13 cellular contexts compared by ENCODE assay signal in the genomic region with DNA sequence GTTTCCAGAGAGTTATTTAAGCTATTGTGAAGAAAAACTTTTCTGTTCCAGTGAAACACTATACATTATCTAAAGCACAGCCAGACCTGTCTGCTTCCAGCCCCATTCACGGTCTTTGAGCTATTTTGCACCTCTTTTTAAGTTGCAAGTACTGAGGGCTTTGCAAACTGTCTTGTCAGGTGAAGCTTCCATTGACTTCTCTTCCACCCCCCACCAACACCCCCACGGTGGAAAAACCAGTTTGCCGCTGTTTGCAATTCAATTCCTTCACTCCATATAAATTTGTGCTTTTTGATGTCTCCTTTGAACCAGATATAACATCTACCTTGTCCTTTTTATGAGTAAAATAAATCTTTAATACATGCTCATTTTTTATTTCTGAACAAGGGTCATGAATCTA. TPM values are rescaled to one million over a fixed set of nuclear protein-coding genes. Genes with fewer than 3 reads are reported as not detected.
A peak's percentile ranks its signal among the peaks of the same experiment; 100 is the strongest.
DNase-seq lines count a peak whose midpoint lies in the region; ATAC-seq lines count a peak whose summit lies in the region.
"Had no signal": no experiment of that assay in that cellular context is flagged by ENCODE, and none has a peak within 500 bp of the region (broad histone marks: within the 10 kb centered on the region; RNA-seq: fewer than 3 reads in every experiment).

No MANE protein-coding gene starts in this region.

- peaks cover 23% of the 10 kb centered on the region for H3K4me1 ChIP-seq in SJSA1 (replicated peaks)
- H3K4me1 ChIP-seq in iPS-15b (ENCODE audit: control insufficient read depth, insufficient read depth, low read length) = peaks cover 11% of the 10 kb centered on the region
- peaks cover 2 to 5% of the 10 kb centered on the region in 2 donors for H3K4me1 ChIP-seq in neuronal stem cell (ENCODE audit: control insufficient read depth in 2 of 2, insufficient read depth in 1 of 2, low read depth in 1 of 2, low read length in 2 of 2)
- H3K4me1 ChIP-seq: foreskin keratinocyte had no signal

- H3K4ac ChIP-seq in neuronal stem cell (ENCODE audit: low read length) = no peak overlapping the region

- no peak for DNase-seq in activated CD4-positive, alpha-beta memory T cell treated with anti-CD3 and anti-CD28 coated beads for 36 hours
- no peak for DNase-seq in activated CD4-positive, alpha-beta memory T cell treated with anti-CD3 and anti-CD28 coated beads, Interleukin-2, amount 10 ng/mL, durations not matched to agents 7 days and 5 days
- DNase-seq in SJSA1 (ENCODE audit: low read depth in 1 of 2, low spot score in 2 of 2) (no peak), retina (peak; percentile 13), NCI-H69 (lab: John Stamatoyannopoulos, UW) (no peak), neuronal stem cell (ENCODE audit: low spot score) (no peak)
- DNase-seq: activated CD8-positive, alpha-beta memory T cell treated with anti-CD3 and anti-CD28 coated beads, Interleukin-2, amount 50 U/mL, for 4 hours; NCI-H1694 had no signal

- no peak overlapping the region for H2BK5ac ChIP-seq in neuronal stem cell (ENCODE audit: low read length)

- H3K9ac ChIP-seq in iPS-15b (ENCODE audit: low read depth, low read length) (no peak overlapping the region), neuronal stem cell (ENCODE audit: low read depth, low read length, poor library complexity) (no peak overlapping the region)
- H3K9ac ChIP-seq: KMS-11 had no signal

- no peak overlapping the region for H2BK120ac ChIP-seq in neuronal stem cell (ENCODE audit: low read depth, low read length)

- H3K27ac ChIP-seq in SJSA1 = peak overlapping the region; percentile 88
- H3K27ac ChIP-seq in neuronal stem cell (replicated peaks; ENCODE audit: low read length) = no peak overlapping the region
- H3K27ac ChIP-seq: foreskin keratinocyte, KMS-11 had no signal

- no peak overlapping the region for H3K14ac ChIP-seq in neuronal stem cell (ENCODE audit: low read length)

- POLR2A ChIA-PET in activated CD4-positive, alpha-beta memory T cell treated with anti-CD3 and anti-CD28 coated beads for 36 hours (lab: Charles Lee) = no interaction called here
- POLR2A ChIA-PET in activated CD4-positive, alpha-beta memory T cell treated with anti-CD3 and anti-CD28 coated beads, Interleukin-2, amount 10 ng/mL, durations not matched to agents 7 days and 5 days (lab: Charles Lee) = no interaction called here

- no CpG with 5 or more reads among the region's 3 CpGs for WGBS in neuronal stem cell (ENCODE audit: extremely low coverage in 2 of 2, insufficient read length in 2 of 2, insufficient replicate concordance in 1 of 2), 2 donors

- CTCF ChIA-PET in activated CD4-positive, alpha-beta memory T cell treated with anti-CD3 and anti-CD28 coated beads for 36 hours (lab: Charles Lee) = interaction anchor here (0.6 to 2.7 kb wide), 4 partner anchors 35 to 324 kb away, joined by 3 to 15 read pairs (median 6); no protein-coding TSS in a partner anchor
- CTCF ChIA-PET in activated CD4-positive, alpha-beta memory T cell treated with anti-CD3 and anti-CD28 coated beads, Interleukin-2, amount 10 ng/mL, durations not matched to agents 7 days and 5 days (lab: Charles Lee) = interaction anchor here (0.7 to 3.3 kb wide), 7 partner anchors 11 to 342 kb away, joined by 3 to 11 read pairs (median 5); no protein-coding TSS in a partner anchor

- intact Hi-C loops in activated CD4-positive, alpha-beta memory T cell treated with anti-CD3 and anti-CD28 coated beads for 36 hours (cut with micrococcal nuclease) = loop anchor here (5.0 kb wide), 1 partner anchor 309 kb away; no protein-coding TSS in a partner anchor

- H3K27me3 Mint-ChIP-seq in activated CD4-positive, alpha-beta memory T cell treated with anti-CD3 and anti-CD28 coated beads for 36 hours = peaks cover 34% of the 10 kb centered on the region
- H3K27me3 Mint-ChIP-seq in activated CD4-positive, alpha-beta memory T cell treated with anti-CD3 and anti-CD28 coated beads, Interleukin-2, amount 10 ng/mL, durations not matched to agents 7 days and 5 days = peaks cover 49% of the 10 kb centered on the region

- H3K27me3 ChIP-seq in SJSA1 (replicated peaks) (no peaks in the 10 kb centered on the region), iPS-15b (ENCODE audit: control insufficient read depth, insufficient read depth, low read length) (no peaks in the 10 kb centered on the region), neuronal stem cell (ENCODE audit: control insufficient read depth in 3 of 3, insufficient read depth in 3 of 3, low read depth in 1 of 3, low read length in 3 of 3) (peaks cover 0 to 7% (median 0%) of the 10 kb centered on the region in 3 experiments)
- H3K27me3 ChIP-seq: foreskin keratinocyte had no signal

- no peak overlapping the region for H3K23ac ChIP-seq in neuronal stem cell (ENCODE audit: low read depth, low read length, poor library complexity)

- H4K91ac ChIP-seq in neuronal stem cell (ENCODE audit: low read depth, low read length, poor library complexity) = no peak overlapping the region

- H3K9me3 Mint-ChIP-seq in activated CD4-positive, alpha-beta memory T cell treated with anti-CD3 and anti-CD28 coated beads for 36 hours = peaks cover 14% of the 10 kb centered on the region
- H3K9me3 Mint-ChIP-seq in activated CD4-positive, alpha-beta memory T cell treated with anti-CD3 and anti-CD28 coated beads, Interleukin-2, amount 10 ng/mL, durations not matched to agents 7 days and 5 days = peaks cover 6% of the 10 kb centered on the region

- H2AK5ac ChIP-seq in neuronal stem cell (ENCODE audit: low read depth, low read length) = no peak overlapping the region

- peaks cover 6% of the 10 kb centered on the region for H3K36me3 Mint-ChIP-seq in activated CD4-positive, alpha-beta memory T cell treated with anti-CD3 and anti-CD28 coated beads for 36 hours
- H3K36me3 Mint-ChIP-seq in activated CD4-positive, alpha-beta memory T cell treated with anti-CD3 and anti-CD28 coated beads, Interleukin-2, amount 10 ng/mL, durations not matched to agents 7 days and 5 days (ENCODE audit: low read depth) = peaks cover 10% of the 10 kb centered on the region

- H3K27ac Mint-ChIP-seq in activated CD4-positive, alpha-beta memory T cell treated with anti-CD3 and anti-CD28 coated beads for 36 hours = no peak overlapping the region
- no peak overlapping the region for H3K27ac Mint-ChIP-seq in activated CD4-positive, alpha-beta memory T cell treated with anti-CD3 and anti-CD28 coated beads, Interleukin-2, amount 10 ng/mL, durations not matched to agents 7 days and 5 days

- H4K8ac ChIP-seq in neuronal stem cell (ENCODE audit: low read depth, low read length) = no peak overlapping the region

- H3K4me3 ChIP-seq in SJSA1 = no peak overlapping the region
- peak overlapping the region; percentile 48 for H3K4me3 ChIP-seq in iPS-15b (ENCODE audit: low read depth, low read length)
- H3K4me3 ChIP-seq in neuronal stem cell (ENCODE audit: low read length in 2 of 2) = no peak overlapping the region

- no peak overlapping the region for H2BK15ac ChIP-seq in neuronal stem cell (ENCODE audit: low read length)

- H3K4me3 Mint-ChIP-seq in activated CD4-positive, alpha-beta memory T cell treated with anti-CD3 and anti-CD28 coated beads for 36 hours = peak overlapping the region; percentile 29
- H3K4me3 Mint-ChIP-seq in activated CD4-positive, alpha-beta memory T cell treated with anti-CD3 and anti-CD28 coated beads, Interleukin-2, amount 10 ng/mL, durations not matched to agents 7 days and 5 days = no peak overlapping the region

- H3K18ac ChIP-seq in neuronal stem cell (ENCODE audit: low read length) = no peak overlapping the region

- ATAC-seq in HG02759 (IDR thresholded peaks at IDR 0.05; ENCODE audit: unreplicated experiment) = no peak

- H3K4me1 Mint-ChIP-seq in activated CD4-positive, alpha-beta memory T cell treated with anti-CD3 and anti-CD28 coated beads for 36 hours (ENCODE audit: low read depth) = peaks cover 10% of the 10 kb centered on the region
- H3K4me1 Mint-ChIP-seq in activated CD4-positive, alpha-beta memory T cell treated with anti-CD3 and anti-CD28 coated beads, Interleukin-2, amount 10 ng/mL, durations not matched to agents 7 days and 5 days = peaks cover 9% of the 10 kb centered on the region

- no peak overlapping the region for H3K4me2 ChIP-seq in neuronal stem cell (ENCODE audit: insufficient read depth, low read length, poor library complexity, severe bottlenecking)
- H3K4me2 ChIP-seq: KMS-11 had no signal

- no peaks in the 10 kb centered on the region for H3K79me1 ChIP-seq in neuronal stem cell (ENCODE audit: low read depth, low read length)

- H3K36me3 ChIP-seq in SJSA1 (no peaks in the 10 kb centered on the region), iPS-15b (ENCODE audit: control insufficient read depth, insufficient read depth, low read length) (no peaks in the 10 kb centered on the region), neuronal stem cell (replicated peaks in 1 of 2; ENCODE audit: control insufficient read depth in 2 of 2, insufficient read depth in 2 of 2, low read length in 2 of 2) (no peaks in the 10 kb centered on the region)

- no peak overlapping the region for H2BK12ac ChIP-seq in neuronal stem cell (ENCODE audit: low read length)

- H3K9me3 ChIP-seq in SJSA1 (replicated peaks) (no peaks in the 10 kb centered on the region; the same call in 1 of the 2 replicates), iPS-15b (ENCODE audit: control insufficient read depth, insufficient read depth, low read length) (no peaks in the 10 kb centered on the region), neuronal stem cell (replicated peaks in 1 of 2; ENCODE audit: control insufficient read depth in 2 of 2, insufficient read depth in 1 of 2, low read depth in 1 of 2, low read length in 2 of 2) (peaks cover 7 to 22% of the 10 kb centered on the region in 2 donors)

- no peak overlapping the region for H2AFZ ChIP-seq in neuronal stem cell (ENCODE audit: low read length)

RNA-seq across cellular contexts. Expression of gene B3GNT7, which starts 15.7 kb away (rescaled TPM):
- not detected for total RNA-seq in activated CD4-positive, alpha-beta memory T cell treated with anti-CD3 and anti-CD28 coated beads for 36 hours
- under 1 TPM in 1 of 2 experiments, not detected in 1; 0.15 TPM for total RNA-seq in activated CD4-positive, alpha-beta memory T cell treated with anti-CD3 and anti-CD28 coated beads, Interleukin-2, amount 10 ng/mL, durations not matched to agents 7 days and 5 days
- total RNA-seq in SJSA1 (2014; rRNA removed; shearing (Covaris generic)) = not detected in 2 replicates
- 1.0 TPM for polyA plus RNA-seq in neuronal stem cell (2013, experiment 1 of 2)
- polyA plus RNA-seq in neuronal stem cell (2013, experiment 2 of 2) = 0.84 TPM
- total RNA-seq: A673 had no signal

RNA-seq across cellular contexts. Expression of gene NCL, which starts 53.0 kb away (rescaled TPM):
- total RNA-seq in activated CD4-positive, alpha-beta memory T cell treated with anti-CD3 and anti-CD28 coated beads for 36 hours = 100 to 1,000 TPM; 902 to 918 TPM
- 100 to 1,000 TPM; 454 to 476 TPM for total RNA-seq in activated CD4-positive, alpha-beta memory T cell treated with anti-CD3 and anti-CD28 coated beads, Interleukin-2, amount 10 ng/mL, durations not matched to agents 7 days and 5 days
- 257 and 292 TPM in 2 replicates for total RNA-seq in SJSA1 (2014; rRNA removed; shearing (Covaris generic))
- polyA plus RNA-seq in neuronal stem cell (2013, experiment 1 of 2) = 370 TPM
- 367 TPM for polyA plus RNA-seq in neuronal stem cell (2013, experiment 2 of 2)
